ENCODE assay signal across 25 cellular contexts in the genomic region with DNA sequence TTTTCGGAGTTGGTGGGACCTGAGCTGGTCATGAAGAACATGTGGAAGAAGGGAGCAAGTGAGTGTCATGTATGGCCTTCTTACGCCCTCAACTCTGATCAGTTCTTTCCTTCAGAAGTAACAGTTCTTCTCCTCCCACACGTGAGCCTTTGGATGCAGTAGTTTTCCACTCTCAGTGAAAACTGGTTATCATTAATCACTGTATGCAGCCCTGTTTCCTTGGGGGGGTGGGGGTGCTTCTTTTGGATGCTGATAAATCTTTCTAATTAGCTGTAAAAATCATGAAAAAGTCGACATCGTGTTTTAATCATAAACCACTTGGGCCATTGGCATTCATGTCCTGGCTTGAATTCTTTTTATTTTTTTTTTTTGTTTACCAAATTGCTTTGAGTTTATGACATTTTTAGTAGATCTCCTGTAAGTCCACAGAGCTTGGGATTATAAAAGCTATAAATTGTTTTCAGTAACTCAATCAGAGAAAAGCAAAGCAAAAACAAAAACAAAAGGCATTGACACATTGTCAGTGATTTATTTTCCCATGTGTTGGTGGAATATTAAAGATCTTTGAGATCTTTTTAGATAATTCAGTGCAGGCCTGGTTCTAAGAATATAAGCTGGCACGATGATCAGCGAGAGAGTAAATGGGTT.
"Had no signal": no experiment of that assay in that cellular context is flagged by ENCODE, and none has a peak within 500 bp of the region (broad histone marks: within the 10 kb centered on the region; RNA-seq: fewer than 3 reads in every experiment).

No MANE protein-coding gene starts in this region.

- ATAC-seq: activated CD8-positive, alpha-beta T cell treated with anti-CD3 and anti-CD28 coated beads for 36 hours; activated T-helper 17 cell treated with anti-CD3 and anti-CD28 coated beads, Interleukin-2, amount 50 U/mL, for 72 hours; body of pancreas; gastrocnemius medialis; left lung; right cardiac atrium; stimulated activated naive CD8-positive, alpha-beta T cell treated with anti-CD3 and anti-CD28 coated beads, Interleukin-15, Interleukin-2, amounts not matched to agents 100 U/mL and 50 U/mL, for 24 hours; upper lobe of right lung had no signal

- H3K4me3 ChIP-seq: body of pancreas, dorsolateral prefrontal cortex, gastrocnemius medialis, left lung, neural progenitor cell, prostate gland, skin epidermis, thoracic aorta, upper lobe of right lung had no signal

- H3K9ac ChIP-seq: neural progenitor cell had no signal

- FAIRE-seq: keratinocyte, TTC549 had no signal

- H3K27me3 Mint-ChIP-seq: activated CD4-positive, alpha-beta T cell treated with anti-CD3 and anti-CD28 coated beads, Interleukin-2, amount 10 ng/mL, durations not matched to agents 24 days and 14 days; activated CD8-positive, alpha-beta T cell treated with anti-CD3 and anti-CD28 coated beads for 36 hours; activated naive CD8-positive, alpha-beta T cell treated with anti-CD3 and anti-CD28 coated beads, Interleukin-2, amount 10 ng/mL, durations not matched to agents 7 days and 5 days; activated T-helper 17 cell treated with anti-CD3 and anti-CD28 coated beads, Interleukin-2, amount 50 U/mL, for 72 hours had no signal

- H3K9me3 Mint-ChIP-seq: activated CD4-positive, alpha-beta T cell treated with anti-CD3 and anti-CD28 coated beads, Interleukin-2, amount 10 ng/mL, durations not matched to agents 24 days and 14 days; activated CD8-positive, alpha-beta T cell treated with anti-CD3 and anti-CD28 coated beads for 36 hours; activated naive CD8-positive, alpha-beta T cell treated with anti-CD3 and anti-CD28 coated beads, Interleukin-2, amount 10 ng/mL, durations not matched to agents 7 days and 5 days; activated T-helper 17 cell treated with anti-CD3 and anti-CD28 coated beads, Interleukin-2, amount 50 U/mL, for 72 hours; T-helper 2 cell treated with Interferon-gamma antibody and Interleukin-4, amounts not matched to agents 5 μg/mL and 100 μg/mL, for 36 hours had no signal

- H3K4me2 ChIP-seq: neural progenitor cell had no signal

- H3K9me3 ChIP-seq: body of pancreas, gastrocnemius medialis, prostate gland, thoracic aorta, upper lobe of right lung had no signal

- DNase-seq: activated CD4-positive, alpha-beta T cell treated with anti-CD3 and anti-CD28 coated beads, Interleukin-2, amount 10 ng/mL, durations not matched to agents 24 days and 14 days; activated CD4-positive, CD25-positive, alpha-beta regulatory T cell; activated CD8-positive, alpha-beta T cell treated with anti-CD3 and anti-CD28 coated beads for 36 hours; activated naive CD4-positive, alpha-beta T cell; activated naive CD8-positive, alpha-beta T cell treated with anti-CD3 and anti-CD28 coated beads, Interleukin-2, amount 10 ng/mL, durations not matched to agents 7 days and 5 days; activated T-cell treated with anti-CD3 and anti-CD28 coated beads, Interleukin-2, amount 50 U/mL, for 1 hour; amygdala; body of pancreas; caudate nucleus; dorsolateral prefrontal cortex; gastrocnemius medialis; head of caudate nucleus; left lung; right cardiac atrium; stimulated activated naive CD8-positive, alpha-beta T cell treated with anti-CD3 and anti-CD28 coated beads, Interleukin-15, Interleukin-2, amounts not matched to agents 100 U/mL and 50 U/mL, for 24 hours; upper lobe of right lung had no signal

- H3K36me3 Mint-ChIP-seq: activated naive CD8-positive, alpha-beta T cell treated with anti-CD3 and anti-CD28 coated beads, Interleukin-2, amount 10 ng/mL, durations not matched to agents 7 days and 5 days had no signal

- H3K4me3 Mint-ChIP-seq: activated CD4-positive, alpha-beta T cell treated with anti-CD3 and anti-CD28 coated beads, Interleukin-2, amount 10 ng/mL, durations not matched to agents 24 days and 14 days; activated CD8-positive, alpha-beta T cell treated with anti-CD3 and anti-CD28 coated beads for 36 hours; activated naive CD8-positive, alpha-beta T cell treated with anti-CD3 and anti-CD28 coated beads, Interleukin-2, amount 10 ng/mL, durations not matched to agents 7 days and 5 days; activated T-helper 17 cell treated with anti-CD3 and anti-CD28 coated beads, Interleukin-2, amount 50 U/mL, for 72 hours; neural progenitor cell; T-helper 2 cell treated with Interferon-gamma antibody and Interleukin-4, amounts not matched to agents 5 μg/mL and 100 μg/mL, for 36 hours had no signal

- H3K27ac Mint-ChIP-seq: activated CD4-positive, alpha-beta T cell treated with anti-CD3 and anti-CD28 coated beads, Interleukin-2, amount 10 ng/mL, durations not matched to agents 24 days and 14 days; activated CD8-positive, alpha-beta T cell treated with anti-CD3 and anti-CD28 coated beads for 36 hours; activated naive CD8-positive, alpha-beta T cell treated with anti-CD3 and anti-CD28 coated beads, Interleukin-2, amount 10 ng/mL, durations not matched to agents 7 days and 5 days; activated T-helper 17 cell treated with anti-CD3 and anti-CD28 coated beads, Interleukin-2, amount 50 U/mL, for 72 hours; neural progenitor cell; T-helper 2 cell treated with Interferon-gamma antibody and Interleukin-4, amounts not matched to agents 5 μg/mL and 100 μg/mL, for 36 hours had no signal

- H3K4me1 ChIP-seq: body of pancreas, gastrocnemius medialis, left lung, prostate gland, upper lobe of right lung had no signal

- H3K27me3 ChIP-seq: body of pancreas, dorsolateral prefrontal cortex, gastrocnemius medialis, left lung, neural progenitor cell, upper lobe of right lung had no signal

- H3K4me1 Mint-ChIP-seq: activated CD4-positive, alpha-beta T cell treated with anti-CD3 and anti-CD28 coated beads, Interleukin-2, amount 10 ng/mL, durations not matched to agents 24 days and 14 days; activated naive CD8-positive, alpha-beta T cell treated with anti-CD3 and anti-CD28 coated beads, Interleukin-2, amount 10 ng/mL, durations not matched to agents 7 days and 5 days; neural progenitor cell had no signal

- H3K27ac ChIP-seq: body of pancreas, dorsolateral prefrontal cortex, epithelial cell of prostate, gastrocnemius medialis, left lung, neural progenitor cell, prostate gland, thoracic aorta, upper lobe of right lung had no signal

- H3K36me3 ChIP-seq: gastrocnemius medialis, left lung, neural progenitor cell, prostate gland, thoracic aorta, upper lobe of right lung had no signal

- H2AFZ ChIP-seq: neural progenitor cell had no signal
